Comparison of ENCODE assay signal across 7 cellular contexts in the genomic region with DNA sequence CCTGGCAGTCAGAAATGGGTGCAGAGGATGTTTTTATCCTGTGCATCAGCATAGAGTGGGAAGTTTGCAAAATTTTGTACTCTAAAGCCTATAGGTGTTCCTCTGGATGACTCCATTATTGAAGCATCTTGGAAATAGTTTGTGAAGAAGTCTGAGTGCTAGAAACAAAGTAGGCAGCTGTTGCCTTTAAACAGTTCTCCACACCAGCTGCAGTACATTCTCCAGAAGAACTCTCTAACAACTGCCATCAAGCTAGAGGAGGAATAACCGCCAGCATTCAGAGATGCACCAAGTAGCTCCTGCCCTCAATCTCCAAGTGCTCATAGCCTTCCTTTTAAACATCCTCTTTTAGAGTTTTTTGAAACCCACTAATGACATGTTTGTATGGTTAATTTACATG.
"Had no signal": no experiment of that assay in that cellular context is flagged by ENCODE, and none has a peak within 500 bp of the region (broad histone marks: within the 10 kb centered on the region; RNA-seq: fewer than 3 reads in every experiment).

No MANE protein-coding gene starts in this region.

- H3K4me3 ChIP-seq: K562 had no signal

- ATAC-seq: HepG2, K562 had no signal

- H3K27ac Mint-ChIP-seq: IgD-negative memory B cell had no signal

- H3K27ac ChIP-seq: HL-60 had no signal

- H3K36me3 Mint-ChIP-seq: IgD-negative memory B cell had no signal

- DNase-seq: IMR-90, KBM-7, KG1 had no signal

- H3K4me1 Mint-ChIP-seq: IgD-negative memory B cell had no signal

- H3K4me3 Mint-ChIP-seq: IgD-negative memory B cell had no signal
